In genomic region chr3:55244247-55244646, GRCh38 we compare ENCODE assay signal across 20 cellular contexts.
DNase-seq lines count a peak whose midpoint lies in the region; ATAC-seq, FAIRE-seq and TF ChIP-seq lines count a peak whose summit lies in the region.
"Had no signal": no experiment of that assay in that cellular context is flagged by ENCODE, and none has a peak within 500 bp of the region (broad histone marks: within the 10 kb centered on the region; RNA-seq: fewer than 3 reads in every experiment).

No MANE protein-coding gene starts in this region.

- ATAC-seq in pancreas (peak; percentile 87 to 93 (median 92)), HG02973 (IDR thresholded peaks at IDR 0.05; ENCODE audit: unreplicated experiment) (no peak), Right ventricle myocardium inferior (no peak)

- intact Hi-C loops in pancreas (cut with DNase I), result no loop called here
- intact Hi-C loops in Right ventricle myocardium inferior (cut with DNase I), result no loop called here

- H3K4me3 ChIP-seq in pancreas, result no peak overlapping the region
- H3K4me3 ChIP-seq: PC-9, testis had no signal

- no peak for TF ChIP-seq CTCF in pancreas (IDR thresholded peaks at IDR 0.05)

- no peaks in the 10 kb centered on the region for H3K36me3 ChIP-seq in pancreas

- FAIRE-seq in pancreas (lab: Jason Lieb, UNC), result no peak
- FAIRE-seq: TTC549 had no signal

- 6 to 15% methylated on average over 1 of the region's 1 CpG for WGBS in pancreas, 2 donors

- DNase-seq in NCI-H1105 (lab: John Stamatoyannopoulos, UW), result peak; percentile 85
- peak; percentile 46 for DNase-seq in NCI-H2107 (lab: John Stamatoyannopoulos, UW)
- peak; percentile 83 for DNase-seq in NCI-H774 (lab: John Stamatoyannopoulos, UW)
- peak in 4 of 6 donors; percentile 16 to 68 (median 34) for DNase-seq in pancreas
- DNase-seq in activated CD4-positive, CD25-positive, alpha-beta regulatory T cell treated with anti-CD3 and anti-CD28 coated beads, Interleukin-2, amount 50 U/mL, for 72 hours, result no peak
- DNase-seq in Right ventricle myocardium inferior (ENCODE audit: missing footprints), result no peak
- DNase-seq: activated CD4-positive, alpha-beta T cell treated with anti-CD3 and anti-CD28 coated beads, Interleukin-2, amount 50 U/mL, for 1 hour; activated naive CD4-positive, alpha-beta T cell; activated T-cell treated with anti-CD3 and anti-CD28 coated beads for 4 hours; anterior cingulate cortex; Calu3; GOT3; hypothalamus; Karpas-422; kidney glomerular epithelial cell; NCI-H226; PC-9; testis had no signal

- no peaks in the 10 kb centered on the region for H3K9me3 ChIP-seq in pancreas
- H3K9me3 ChIP-seq: testis had no signal

- no peak overlapping the region for H3K27ac ChIP-seq in pancreas
- H3K27ac ChIP-seq: PC-9, testis had no signal

- H3K4me1 ChIP-seq in pancreas, result peaks cover 0 to 17% (median 13%) of the 10 kb centered on the region in 3 donors
- H3K4me1 ChIP-seq: testis had no signal

- H3K27me3 ChIP-seq in pancreas, result no peaks in the 10 kb centered on the region
- H3K27me3 ChIP-seq: testis had no signal

Comparison
In these comparisons a context has a peak if more than half of its experiments do, and no peak if none do; other contexts are left out.
1. DNase-seq: peak in NCI-H1105 (single experiment), NCI-H2107 (single experiment), NCI-H774 (single experiment) and pancreas (4 of 6); none in activated CD4-positive, CD25-positive, alpha-beta regulatory T cell treated with anti-CD3 and anti-CD28 coated beads, Interleukin-2, amount 50 U/mL, for 72 hours (single experiment) and Right ventricle myocardium inferior (single experiment).
2. ATAC-seq: peak in pancreas (4 of 4); none in HG02973 (single experiment) and Right ventricle myocardium inferior (single experiment).